16 cellular contexts compared by ENCODE assay signal in genomic region chr11:28223577-28223976, GRCh38.
DNase-seq lines count a peak whose midpoint lies in the region; ATAC-seq and TF ChIP-seq lines count a peak whose summit lies in the region.
"Had no signal": no experiment of that assay in that cellular context is flagged by ENCODE, and none has a peak within 500 bp of the region (broad histone marks: within the 10 kb centered on the region; RNA-seq: fewer than 3 reads in every experiment).

No MANE protein-coding gene starts in this region.

- TF ChIP-seq CTCF in GM12864 (IDR thresholded peaks at IDR 0.05; ENCODE audit: low read depth, low read length, missing control alignments): no peak

- no peaks in the 10 kb centered on the region for H3K4me1 ChIP-seq in aorta (ENCODE audit: control insufficient read depth in 1 of 2, insufficient read depth in 2 of 2, low read length in 2 of 2)
- H3K4me1 ChIP-seq: BLaER1 treated with 17β-estradiol and CSF1 and Interleukin-3, amounts not matched to agents 10 nM and 100 nM had no signal

- no peaks in the 10 kb centered on the region for H3K27me3 ChIP-seq in aorta (ENCODE audit: control insufficient read depth in 1 of 2, insufficient read depth in 2 of 2, low read length in 1 of 2)
- H3K27me3 ChIP-seq: BLaER1 treated with 17β-estradiol and CSF1 and Interleukin-3, amounts not matched to agents 10 nM and 100 nM; heart right ventricle had no signal

- intact Hi-C loops in aorta (cut with DNase I): no loop called here

- peaks cover 0 to 2% of the 10 kb centered on the region in 2 donors for H3K36me3 ChIP-seq in aorta (ENCODE audit: control insufficient read depth in 1 of 2, insufficient read depth in 2 of 2, low read length in 1 of 2)
- H3K36me3 ChIP-seq: heart right ventricle had no signal

- no peak overlapping the region for H3K27ac ChIP-seq in aorta (ENCODE audit: low read depth in 1 of 2, low read length in 2 of 2)
- H3K27ac ChIP-seq: BLaER1 treated with 17β-estradiol and CSF1 and Interleukin-3, amounts not matched to agents 10 nM and 100 nM; heart right ventricle had no signal

- no peak overlapping the region for H3K4me3 Mint-ChIP-seq in stimulated activated naive B cell treated with anti-CD40 and anti-IgM and Interleukin-4, amounts not matched to agents 10 μg/mL and 1 μg/mL and 100 μg/mL, for 72 hours
- H3K4me3 Mint-ChIP-seq: stimulated activated naive CD8-positive, alpha-beta T cell treated with anti-CD3 and anti-CD28 coated beads, Interleukin-15, amount 100 ng/mL, for 72 hours had no signal

- no peaks in the 10 kb centered on the region for H3K9me3 Mint-ChIP-seq in stimulated activated naive B cell treated with anti-CD40 and anti-IgM and Interleukin-4, amounts not matched to agents 10 μg/mL and 1 μg/mL and 100 μg/mL, for 72 hours

- WGBS in aorta, 2 donors: 83 to 88% methylated on average over 1 of the region's 1 CpG

- peak; percentile 75 for ATAC-seq in GM19043 (IDR thresholded peaks at IDR 0.05; ENCODE audit: low read depth, unreplicated experiment)
- peak; percentile 77 for ATAC-seq in GM21737 (IDR thresholded peaks at IDR 0.05; ENCODE audit: unreplicated experiment)
- ATAC-seq in HG03103 (IDR thresholded peaks at IDR 0.05; ENCODE audit: low read depth, unreplicated experiment): peak; percentile 75
- ATAC-seq in GM21717 (IDR thresholded peaks at IDR 0.05; ENCODE audit: unreplicated experiment): no peak
- ATAC-seq in stimulated activated naive B cell treated with anti-CD40 and anti-IgM and Interleukin-4, amounts not matched to agents 10 μg/mL and 1 μg/mL and 100 μg/mL, for 72 hours (replicated peaks): no peak
- no peak for ATAC-seq in aorta (ENCODE audit: low FRiP score)
- ATAC-seq: heart right ventricle; stimulated activated naive CD8-positive, alpha-beta T cell treated with anti-CD3 and anti-CD28 coated beads, Interleukin-15, amount 100 ng/mL, for 72 hours had no signal

- peaks cover 17 to 33% of the 10 kb centered on the region in 2 donors for H3K4me1 Mint-ChIP-seq in stimulated activated naive B cell treated with anti-CD40 and anti-IgM and Interleukin-4, amounts not matched to agents 10 μg/mL and 1 μg/mL and 100 μg/mL, for 72 hours

- H3K36me3 Mint-ChIP-seq in stimulated activated naive B cell treated with anti-CD40 and anti-IgM and Interleukin-4, amounts not matched to agents 10 μg/mL and 1 μg/mL and 100 μg/mL, for 72 hours: peaks cover 16 to 32% of the 10 kb centered on the region in 2 donors

- H3K4me3 ChIP-seq in GM12864 (ENCODE audit: low read depth, low read length) (no peak overlapping the region), aorta (ENCODE audit: low read length in 2 of 2) (no peak overlapping the region)
- H3K4me3 ChIP-seq: BLaER1 treated with 17β-estradiol and CSF1 and Interleukin-3, amounts not matched to agents 10 nM and 100 nM; heart right ventricle had no signal

- H3K27me3 Mint-ChIP-seq in stimulated activated naive B cell treated with anti-CD40 and anti-IgM and Interleukin-4, amounts not matched to agents 10 μg/mL and 1 μg/mL and 100 μg/mL, for 72 hours: no peaks in the 10 kb centered on the region
- H3K27me3 Mint-ChIP-seq: stimulated activated naive CD8-positive, alpha-beta T cell treated with anti-CD3 and anti-CD28 coated beads, Interleukin-15, amount 100 ng/mL, for 72 hours had no signal

- peak; percentile 1 for DNase-seq in GM12864 (ENCODE audit: low read depth)
- no peak for DNase-seq in A172 (ENCODE audit: low spot score)
- DNase-seq in stimulated activated naive B cell treated with anti-CD40 and anti-IgM and Interleukin-4, amounts not matched to agents 10 μg/mL and 1 μg/mL and 100 μg/mL, for 72 hours: no peak
- no peak for DNase-seq in aorta
- DNase-seq: caudate nucleus; effector CD4-positive, alpha-beta T cell; heart right ventricle; NCI-H1436; NCI-H2227 treated with DMSO at 0.1 percent for 48 hours; stimulated activated naive CD8-positive, alpha-beta T cell treated with anti-CD3 and anti-CD28 coated beads, Interleukin-15, amount 100 ng/mL, for 72 hours; T-helper 1 cell had no signal

- no peak overlapping the region for H3K27ac Mint-ChIP-seq in stimulated activated naive B cell treated with anti-CD40 and anti-IgM and Interleukin-4, amounts not matched to agents 10 μg/mL and 1 μg/mL and 100 μg/mL, for 72 hours
- H3K27ac Mint-ChIP-seq: stimulated activated naive CD8-positive, alpha-beta T cell treated with anti-CD3 and anti-CD28 coated beads, Interleukin-15, amount 100 ng/mL, for 72 hours had no signal

- H3K9me3 ChIP-seq in aorta (ENCODE audit: control insufficient read depth, low read length): peaks cover 2% of the 10 kb centered on the region

Comparison
In these comparisons a context has a peak if more than half of its experiments do, and no peak if none do; other contexts are left out.
1. ATAC-seq: peak in GM19043 (single experiment), GM21737 (single experiment) and HG03103 (single experiment); none in GM21717 (single experiment), stimulated activated naive B cell treated with anti-CD40 and anti-IgM and Interleukin-4, amounts not matched to agents 10 μg/mL and 1 μg/mL and 100 μg/mL, for 72 hours (0 of 2) and aorta (single experiment).